ENCODE assay signal across 14 cellular contexts in the genomic region with DNA sequence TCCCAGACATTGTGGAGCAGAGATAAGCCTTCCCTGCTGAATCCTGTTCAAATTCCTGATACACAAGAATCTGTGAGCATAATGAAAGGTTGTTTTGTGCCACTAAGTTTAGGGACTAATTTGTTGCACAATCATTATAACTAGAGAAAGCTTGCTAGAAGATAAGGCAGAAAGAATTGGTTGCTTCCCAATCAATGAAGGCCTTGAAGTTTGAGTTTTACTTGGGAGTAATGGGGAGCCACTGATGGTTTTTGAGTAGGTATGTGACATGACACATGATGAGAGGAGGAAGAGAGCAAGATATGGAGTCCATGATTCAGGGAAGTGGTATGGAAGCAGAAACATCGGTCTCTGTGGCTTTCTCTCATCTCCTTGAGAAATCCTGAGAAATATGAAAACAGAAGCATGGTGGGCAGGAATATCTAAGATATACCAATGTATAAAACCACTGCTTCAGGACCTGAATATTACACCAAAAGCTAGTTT. TPM values are rescaled to one million over a fixed set of nuclear protein-coding genes. Genes with fewer than 3 reads are reported as not detected.
DNase-seq lines count a peak whose midpoint lies in the region; ATAC-seq and TF ChIP-seq lines count a peak whose summit lies in the region.
"Had no signal": no experiment of that assay in that cellular context is flagged by ENCODE, and none has a peak within 500 bp of the region (broad histone marks: within the 10 kb centered on the region; RNA-seq: fewer than 3 reads in every experiment).

No MANE protein-coding gene starts in this region.

- no peaks in the 10 kb centered on the region for H3K36me3 Mint-ChIP-seq in activated CD8-positive, alpha-beta T cell treated with anti-CD3 and anti-CD28 coated beads for 36 hours (ENCODE audit: low read depth)
- H3K36me3 Mint-ChIP-seq in activated CD8-positive, alpha-beta T cell treated with anti-CD3 and anti-CD28 coated beads, Interleukin-2, amount 10 ng/mL, durations not matched to agents 7 days and 5 days (ENCODE audit: low read depth) = no peaks in the 10 kb centered on the region
- no peaks in the 10 kb centered on the region for H3K36me3 Mint-ChIP-seq in stimulated activated memory B cell treated with anti-CD40 and anti-IgM and Interleukin-4, amounts not matched to agents 10 μg/mL and 1 μg/mL and 100 μg/mL, for 72 hours
- H3K36me3 Mint-ChIP-seq: activated CD8-positive, alpha-beta memory T cell treated with anti-CD3 and anti-CD28 coated beads, Interleukin-2, amount 10 ng/mL, durations not matched to agents 7 days and 5 days had no signal

- no peak overlapping the region for H3K4me3 Mint-ChIP-seq in activated CD8-positive, alpha-beta T cell treated with anti-CD3 and anti-CD28 coated beads for 36 hours
- no peak overlapping the region for H3K4me3 Mint-ChIP-seq in activated CD8-positive, alpha-beta T cell treated with anti-CD3 and anti-CD28 coated beads, Interleukin-2, amount 10 ng/mL, durations not matched to agents 7 days and 5 days
- no peak overlapping the region for H3K4me3 Mint-ChIP-seq in stimulated activated memory B cell treated with anti-CD40 and anti-IgM and Interleukin-4, amounts not matched to agents 10 μg/mL and 1 μg/mL and 100 μg/mL, for 72 hours
- H3K4me3 Mint-ChIP-seq: activated CD8-positive, alpha-beta memory T cell treated with anti-CD3 and anti-CD28 coated beads, Interleukin-2, amount 10 ng/mL, durations not matched to agents 7 days and 5 days; neural crest cell had no signal

- peaks cover 0 to 10% of the 10 kb centered on the region in 2 donors for H3K4me1 ChIP-seq in thyroid gland

- 92 to 95% methylated on average over 1 of the region's 1 CpG for WGBS in thyroid gland, 2 donors

- no peak for DNase-seq in activated CD8-positive, alpha-beta T cell treated with anti-CD3 and anti-CD28 coated beads for 36 hours
- no peak for DNase-seq in activated CD8-positive, alpha-beta T cell treated with anti-CD3 and anti-CD28 coated beads, Interleukin-2, amount 10 ng/mL, durations not matched to agents 7 days and 5 days
- DNase-seq in RWPE1 (ENCODE audit: low spot score) = no peak
- peak; percentile 49 for DNase-seq in epithelial cell of esophagus (ENCODE audit: low read depth)
- DNase-seq in NCI-H510A (lab: John Stamatoyannopoulos, UW) = no peak
- no peak for DNase-seq in thyroid gland
- DNase-seq in cardiac septum (ENCODE audit: low spot score) = no peak
- DNase-seq: activated CD8-positive, alpha-beta memory T cell treated with anti-CD3 and anti-CD28 coated beads, Interleukin-2, amount 10 ng/mL, durations not matched to agents 7 days and 5 days; cortex of kidney; NCI-H187 treated with DMSO at 0.1 percent for 48 hours had no signal

- H3K4me1 Mint-ChIP-seq in activated CD8-positive, alpha-beta T cell treated with anti-CD3 and anti-CD28 coated beads for 36 hours (ENCODE audit: low read depth) = peaks cover 26% of the 10 kb centered on the region
- H3K4me1 Mint-ChIP-seq in activated CD8-positive, alpha-beta T cell treated with anti-CD3 and anti-CD28 coated beads, Interleukin-2, amount 10 ng/mL, durations not matched to agents 7 days and 5 days (ENCODE audit: low read depth) = peaks cover 10% of the 10 kb centered on the region
- H3K4me1 Mint-ChIP-seq in stimulated activated memory B cell treated with anti-CD40 and anti-IgM and Interleukin-4, amounts not matched to agents 10 μg/mL and 1 μg/mL and 100 μg/mL, for 72 hours = peaks cover 33% of the 10 kb centered on the region
- H3K4me1 Mint-ChIP-seq: neural crest cell had no signal

- H3K9me3 Mint-ChIP-seq in activated CD8-positive, alpha-beta T cell treated with anti-CD3 and anti-CD28 coated beads for 36 hours = no peaks in the 10 kb centered on the region
- H3K9me3 Mint-ChIP-seq in activated CD8-positive, alpha-beta T cell treated with anti-CD3 and anti-CD28 coated beads, Interleukin-2, amount 10 ng/mL, durations not matched to agents 7 days and 5 days (ENCODE audit: insufficient read depth) = no peaks in the 10 kb centered on the region
- no peaks in the 10 kb centered on the region for H3K9me3 Mint-ChIP-seq in stimulated activated memory B cell treated with anti-CD40 and anti-IgM and Interleukin-4, amounts not matched to agents 10 μg/mL and 1 μg/mL and 100 μg/mL, for 72 hours
- H3K9me3 Mint-ChIP-seq: neural crest cell had no signal

- no peak for TF ChIP-seq POLR2A in thyroid gland (IDR thresholded peaks at IDR 0.05)

- H3K9me3 ChIP-seq in thyroid gland = no peaks in the 10 kb centered on the region

- TF ChIP-seq CTCF in activated CD8-positive, alpha-beta T cell treated with anti-CD3 and anti-CD28 coated beads for 36 hours (IDR thresholded peaks at IDR 0.05) = no peak
- no peak for TF ChIP-seq CTCF in RWPE1 (conservative IDR thresholded peaks at IDR 0.05; ENCODE audit: low read depth)
- no peak for TF ChIP-seq CTCF in epithelial cell of esophagus (IDR thresholded peaks at IDR 0.05; ENCODE audit: insufficient read depth, low read depth, low read length, missing control alignments)
- TF ChIP-seq CTCF in thyroid gland (IDR thresholded peaks at IDR 0.05) = no peak

- H3K27ac Mint-ChIP-seq in activated CD8-positive, alpha-beta T cell treated with anti-CD3 and anti-CD28 coated beads for 36 hours = peak overlapping the region; percentile 85
- no peak overlapping the region for H3K27ac Mint-ChIP-seq in activated CD8-positive, alpha-beta T cell treated with anti-CD3 and anti-CD28 coated beads, Interleukin-2, amount 10 ng/mL, durations not matched to agents 7 days and 5 days
- H3K27ac Mint-ChIP-seq in stimulated activated memory B cell treated with anti-CD40 and anti-IgM and Interleukin-4, amounts not matched to agents 10 μg/mL and 1 μg/mL and 100 μg/mL, for 72 hours = peak overlapping the region; percentile 64
- H3K27ac Mint-ChIP-seq: activated CD8-positive, alpha-beta memory T cell treated with anti-CD3 and anti-CD28 coated beads, Interleukin-2, amount 10 ng/mL, durations not matched to agents 7 days and 5 days had no signal

- no peak overlapping the region for H3K4me3 ChIP-seq in epithelial cell of esophagus (ENCODE audit: low read length)
- H3K4me3 ChIP-seq in thyroid gland (replicated peaks in 1 of 3) = no peak overlapping the region

- CTCF ChIA-PET in activated CD8-positive, alpha-beta T cell treated with anti-CD3 and anti-CD28 coated beads for 36 hours (lab: Charles Lee) = interaction anchor here (1.0 to 2.1 kb wide), 3 partner anchors 9 to 65 kb away, joined by 3 to 13 read pairs (median 4); no protein-coding TSS in a partner anchor
- CTCF ChIA-PET in activated CD8-positive, alpha-beta T cell treated with anti-CD3 and anti-CD28 coated beads, Interleukin-2, amount 10 ng/mL, durations not matched to agents 7 days and 5 days (lab: Charles Lee) = interaction anchor here (1.8 kb wide), 1 partner anchor 63 kb away, joined by 6 read pairs; no protein-coding TSS in a partner anchor
- CTCF ChIA-PET in RWPE1 (lab: Yijun Ruan, JAX) = no interaction called here

- no peaks in the 10 kb centered on the region for H3K36me3 ChIP-seq in thyroid gland

- H3K27me3 Mint-ChIP-seq in activated CD8-positive, alpha-beta T cell treated with anti-CD3 and anti-CD28 coated beads for 36 hours = peaks cover 11% of the 10 kb centered on the region
- H3K27me3 Mint-ChIP-seq in activated CD8-positive, alpha-beta T cell treated with anti-CD3 and anti-CD28 coated beads, Interleukin-2, amount 10 ng/mL, durations not matched to agents 7 days and 5 days (ENCODE audit: low read depth) = peaks cover 5% of the 10 kb centered on the region
- no peaks in the 10 kb centered on the region for H3K27me3 Mint-ChIP-seq in stimulated activated memory B cell treated with anti-CD40 and anti-IgM and Interleukin-4, amounts not matched to agents 10 μg/mL and 1 μg/mL and 100 μg/mL, for 72 hours

- POLR2A ChIA-PET in activated CD8-positive, alpha-beta T cell treated with anti-CD3 and anti-CD28 coated beads for 36 hours (lab: Charles Lee) = interaction anchor here (0.8 to 1.9 kb wide), 3 partner anchors 9 to 13 kb away, joined by 4 to 6 read pairs (median 5); a partner anchor contains a TSS
- POLR2A ChIA-PET in activated CD8-positive, alpha-beta T cell treated with anti-CD3 and anti-CD28 coated beads, Interleukin-2, amount 10 ng/mL, durations not matched to agents 7 days and 5 days (lab: Charles Lee) = no interaction called here
- POLR2A ChIA-PET in RWPE1 (lab: Yijun Ruan, JAX; ENCODE audit: low non-redundant PET) = no interaction called here

- ATAC-seq in activated CD8-positive, alpha-beta T cell treated with anti-CD3 and anti-CD28 coated beads for 36 hours = no peak
- ATAC-seq in activated CD8-positive, alpha-beta T cell treated with anti-CD3 and anti-CD28 coated beads, Interleukin-2, amount 10 ng/mL, durations not matched to agents 7 days and 5 days = no peak
- ATAC-seq in stimulated activated memory B cell treated with anti-CD40 and anti-IgM and Interleukin-4, amounts not matched to agents 10 μg/mL and 1 μg/mL and 100 μg/mL, for 72 hours = no peak
- ATAC-seq: activated CD8-positive, alpha-beta memory T cell treated with anti-CD3 and anti-CD28 coated beads, Interleukin-2, amount 10 ng/mL, durations not matched to agents 7 days and 5 days; sciatic nerve had no signal

- H3K27ac ChIP-seq in RWPE1 (peak overlapping the region; percentile 92), thyroid gland (no peak overlapping the region)
- H3K27ac ChIP-seq: HL-60 had no signal

- no peaks in the 10 kb centered on the region for H3K27me3 ChIP-seq in thyroid gland

- intact Hi-C loops in activated CD8-positive, alpha-beta T cell treated with anti-CD3 and anti-CD28 coated beads for 36 hours (cut with micrococcal nuclease) = no loop called here
- intact Hi-C loops in thyroid gland (cut with DNase I) (no loop called here), cardiac septum (cut with DNase I) (no loop called here)

RNA-seq across cellular contexts. Expression of a gene that starts 13.3 kb away (rescaled TPM):
- 10 to 100 TPM; 11.9 to 13.2 TPM for total RNA-seq in activated CD8-positive, alpha-beta T cell treated with anti-CD3 and anti-CD28 coated beads for 36 hours
- total RNA-seq in activated CD8-positive, alpha-beta T cell treated with anti-CD3 and anti-CD28 coated beads, Interleukin-2, amount 10 ng/mL, durations not matched to agents 7 days and 5 days = 1 to 10 TPM; 5.9 to 6.4 TPM
- 10 to 100 TPM; 39.7 to 72.3 (median 59.9) TPM for total RNA-seq in thyroid gland
- 61.2 TPM for total RNA-seq in cardiac septum

RNA-seq across cellular contexts. Expression of a gene that starts 41.4 kb away (rescaled TPM):
- 10 to 100 TPM; 15.2 to 16.3 TPM for total RNA-seq in activated CD8-positive, alpha-beta T cell treated with anti-CD3 and anti-CD28 coated beads for 36 hours
- total RNA-seq in activated CD8-positive, alpha-beta T cell treated with anti-CD3 and anti-CD28 coated beads, Interleukin-2, amount 10 ng/mL, durations not matched to agents 7 days and 5 days = under 1 TPM; 0.47 to 0.52 TPM
- total RNA-seq in thyroid gland (10 to 100 TPM; 40.7 to 55.5 (median 48.9) TPM), cardiac septum (56.8 TPM)

Comparison
In these comparisons a context has a peak if more than half of its experiments do, and no peak if none do; other contexts are left out.
1. RNA of a gene that starts 41.4 kb away (total RNA-seq): 56.8 TPM in cardiac septum (single experiment), 40.7 to 55.5 TPM in thyroid gland and 15.2 to 16.3 TPM in activated CD8-positive, alpha-beta T cell treated with anti-CD3 and anti-CD28 coated beads for 36 hours; 0.47 to 0.52 TPM in activated CD8-positive, alpha-beta T cell treated with anti-CD3 and anti-CD28 coated beads, Interleukin-2, amount 10 ng/mL, durations not matched to agents 7 days and 5 days; every median in the first group is over 10 times any median in the second.